In genomic region chr3:38515367-38515766, GRCh38 we compare ENCODE assay signal across 3 cellular contexts.
TF ChIP-seq lines count a peak whose summit lies in the region.

No MANE protein-coding gene starts in this region.

TF ChIP-seq in GM12891, 5 proteins besides CTCF, POLR2A, EP300 and RAD21:
- TF ChIP-seq POU2F2 (IDR thresholded peaks at IDR 0.05; ENCODE audit: low read depth, low read length) (no peak), POLR2AphosphoS5 (IDR thresholded peaks at IDR 0.05; ENCODE audit: low read depth, low read length) (peak; percentile 46; the same call in 1 of the 2 replicates)

TF ChIP-seq in IMR-90, 13 proteins besides CTCF, POLR2A, EP300 and RAD21:
- TF ChIP-seq SMC3 (IDR thresholded peaks at IDR 0.05; ENCODE audit: low read depth, low read length), result no peak
- TF ChIP-seq, protein P1, sequence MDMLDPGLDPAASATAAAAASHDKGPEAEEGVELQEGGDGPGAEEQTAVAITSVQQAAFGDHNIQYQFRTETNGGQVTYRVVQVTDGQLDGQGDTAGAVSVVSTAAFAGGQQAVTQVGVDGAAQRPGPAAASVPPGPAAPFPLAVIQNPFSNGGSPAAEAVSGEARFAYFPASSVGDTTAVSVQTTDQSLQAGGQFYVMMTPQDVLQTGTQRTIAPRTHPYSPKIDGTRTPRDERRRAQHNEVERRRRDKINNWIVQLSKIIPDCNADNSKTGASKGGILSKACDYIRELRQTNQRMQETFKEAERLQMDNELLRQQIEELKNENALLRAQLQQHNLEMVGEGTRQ (IDR thresholded peaks at IDR 0.05; ENCODE audit: low read depth, low read length), result no peak
- TF ChIP-seq CEBPB (IDR thresholded peaks at IDR 0.05; ENCODE audit: low read depth, low read length), result no peak
- TF ChIP-seq ELK1 (IDR thresholded peaks at IDR 0.05; ENCODE audit: borderline replicate concordance, low read depth, low read length), result no peak
- TF ChIP-seq FOS (IDR thresholded peaks at IDR 0.05; ENCODE audit: low read depth, low read length), result no peak
- TF ChIP-seq MAZ (IDR thresholded peaks at IDR 0.05; ENCODE audit: borderline replicate concordance, low read depth, low read length), result no peak
- no peak for TF ChIP-seq CHD1 (IDR thresholded peaks at IDR 0.05; ENCODE audit: low read depth, low read length)
- TF ChIP-seq RCOR1 (IDR thresholded peaks at IDR 0.05; ENCODE audit: insufficient replicate concordance, low read length), result no peak
- no peak for TF ChIP-seq BHLHE40 (IDR thresholded peaks at IDR 0.05; ENCODE audit: low read depth, low read length)
- TF ChIP-seq MAFK (IDR thresholded peaks at IDR 0.05; ENCODE audit: low read depth, low read length), result no peak
- TF ChIP-seq MXI1 (IDR thresholded peaks at IDR 0.05; ENCODE audit: borderline replicate concordance, low read depth, low read length), result no peak

TF ChIP-seq in K562, 482 proteins besides CTCF, POLR2A, EP300 and RAD21:
- TF ChIP-seq, protein P2, sequence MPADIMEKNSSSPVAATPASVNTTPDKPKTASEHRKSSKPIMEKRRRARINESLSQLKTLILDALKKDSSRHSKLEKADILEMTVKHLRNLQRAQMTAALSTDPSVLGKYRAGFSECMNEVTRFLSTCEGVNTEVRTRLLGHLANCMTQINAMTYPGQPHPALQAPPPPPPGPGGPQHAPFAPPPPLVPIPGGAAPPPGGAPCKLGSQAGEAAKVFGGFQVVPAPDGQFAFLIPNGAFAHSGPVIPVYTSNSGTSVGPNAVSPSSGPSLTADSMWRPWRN (IDR thresholded peaks at IDR 0.05; ENCODE audit: low read depth), result no peak
- peak; percentile 44; the same call in 1 of the 2 replicates for TF ChIP-seq NFIC (IDR thresholded peaks at IDR 0.05)
